8 cellular contexts compared by ENCODE assay signal in the genomic region with DNA sequence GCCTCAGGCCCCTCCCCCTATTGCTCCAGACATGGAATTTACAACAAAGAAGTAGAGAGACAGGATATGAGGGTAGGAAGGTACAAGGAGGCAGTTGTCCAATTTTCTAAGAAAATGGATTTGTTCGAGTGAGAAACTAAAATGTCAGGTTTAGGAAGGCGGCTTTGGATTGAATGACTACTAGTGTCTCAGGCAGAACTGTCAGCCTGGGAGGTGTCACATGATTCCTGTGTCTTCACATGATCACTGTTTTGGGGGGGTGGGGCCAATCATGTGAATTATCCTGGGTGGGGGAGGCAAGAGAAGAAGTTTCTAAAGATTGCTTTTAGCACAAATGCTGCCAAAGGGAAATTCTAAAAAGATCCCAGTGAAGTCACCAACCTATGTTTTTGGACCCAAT. TPM values are rescaled to one million over a fixed set of nuclear protein-coding genes. Genes with fewer than 3 reads are reported as not detected.
DNase-seq lines count a peak whose midpoint lies in the region; ATAC-seq and TF ChIP-seq lines count a peak whose summit lies in the region.

No MANE protein-coding gene starts in this region.

- no peak for TF ChIP-seq CTCF in WTC11 (IDR thresholded peaks at IDR 0.05)

- no peak for DNase-seq in WTC11 (ENCODE audit: low spot score)
- DNase-seq in head of caudate nucleus = peak in 27 of 42 donors; percentile 23 to 85 (median 70)
- DNase-seq in stimulated activated naive B cell treated with anti-CD40 and anti-IgM and Interleukin-4, amounts not matched to agents 10 μg/mL and 1 μg/mL and 100 μg/mL, for 72 hours = no peak
- no peak for DNase-seq in NCI-H2171 (lab: John Stamatoyannopoulos, UW)
- no peak for DNase-seq in stimulated activated CD4-positive, alpha-beta T cell treated with anti-CD3 and anti-CD28 coated beads, Interleukin-15, amount 100 ng/mL, for 24 hours

- no peak overlapping the region for H3K27ac Mint-ChIP-seq in WTC11
- peak overlapping the region; percentile 97 for H3K27ac Mint-ChIP-seq in stimulated activated naive B cell treated with anti-CD40 and anti-IgM and Interleukin-4, amounts not matched to agents 10 μg/mL and 1 μg/mL and 100 μg/mL, for 72 hours

- ATAC-seq in GM21717 (IDR thresholded peaks at IDR 0.05; ENCODE audit: unreplicated experiment) = peak; percentile 13
- ATAC-seq in WTC11 = no peak
- ATAC-seq in stimulated activated naive B cell treated with anti-CD40 and anti-IgM and Interleukin-4, amounts not matched to agents 10 μg/mL and 1 μg/mL and 100 μg/mL, for 72 hours (replicated peaks) = peak; percentile 33 to 41
- no peak for ATAC-seq in GM18868 (IDR thresholded peaks at IDR 0.05; ENCODE audit: unreplicated experiment)
- ATAC-seq in HG02973 (IDR thresholded peaks at IDR 0.05; ENCODE audit: unreplicated experiment) = no peak

- intact Hi-C loops in head of caudate nucleus (cut with DNase I) = no loop called here

- H3K36me3 Mint-ChIP-seq in WTC11 = no peaks in the 10 kb centered on the region
- peaks cover 47 to 68% of the 10 kb centered on the region in 2 donors for H3K36me3 Mint-ChIP-seq in stimulated activated naive B cell treated with anti-CD40 and anti-IgM and Interleukin-4, amounts not matched to agents 10 μg/mL and 1 μg/mL and 100 μg/mL, for 72 hours

- peaks cover 56% of the 10 kb centered on the region for H3K4me1 Mint-ChIP-seq in WTC11
- H3K4me1 Mint-ChIP-seq in stimulated activated naive B cell treated with anti-CD40 and anti-IgM and Interleukin-4, amounts not matched to agents 10 μg/mL and 1 μg/mL and 100 μg/mL, for 72 hours = peaks cover 54 to 80% of the 10 kb centered on the region in 2 donors

- CTCF ChIA-PET in WTC11 (lab: Charles Lee) = no interaction called here

- no peaks in the 10 kb centered on the region for H3K9me3 Mint-ChIP-seq in WTC11
- H3K9me3 Mint-ChIP-seq in stimulated activated naive B cell treated with anti-CD40 and anti-IgM and Interleukin-4, amounts not matched to agents 10 μg/mL and 1 μg/mL and 100 μg/mL, for 72 hours = no peaks in the 10 kb centered on the region

- peaks cover 45% of the 10 kb centered on the region for H3K27me3 Mint-ChIP-seq in WTC11 (ENCODE audit: low read depth)
- H3K27me3 Mint-ChIP-seq in stimulated activated naive B cell treated with anti-CD40 and anti-IgM and Interleukin-4, amounts not matched to agents 10 μg/mL and 1 μg/mL and 100 μg/mL, for 72 hours = peaks cover 0 to 6% of the 10 kb centered on the region in 2 donors

- no peak overlapping the region for H3K4me3 Mint-ChIP-seq in WTC11
- H3K4me3 Mint-ChIP-seq in stimulated activated naive B cell treated with anti-CD40 and anti-IgM and Interleukin-4, amounts not matched to agents 10 μg/mL and 1 μg/mL and 100 μg/mL, for 72 hours = peak overlapping the region; percentile 90 to 95

- POLR2A ChIA-PET in WTC11 (lab: Charles Lee) = no interaction called here

TF ChIP-seq in WTC11, 78 proteins besides CTCF, POLR2A, EP300 and RAD21 (continues in another document):
- TF ChIP-seq, protein P1, sequence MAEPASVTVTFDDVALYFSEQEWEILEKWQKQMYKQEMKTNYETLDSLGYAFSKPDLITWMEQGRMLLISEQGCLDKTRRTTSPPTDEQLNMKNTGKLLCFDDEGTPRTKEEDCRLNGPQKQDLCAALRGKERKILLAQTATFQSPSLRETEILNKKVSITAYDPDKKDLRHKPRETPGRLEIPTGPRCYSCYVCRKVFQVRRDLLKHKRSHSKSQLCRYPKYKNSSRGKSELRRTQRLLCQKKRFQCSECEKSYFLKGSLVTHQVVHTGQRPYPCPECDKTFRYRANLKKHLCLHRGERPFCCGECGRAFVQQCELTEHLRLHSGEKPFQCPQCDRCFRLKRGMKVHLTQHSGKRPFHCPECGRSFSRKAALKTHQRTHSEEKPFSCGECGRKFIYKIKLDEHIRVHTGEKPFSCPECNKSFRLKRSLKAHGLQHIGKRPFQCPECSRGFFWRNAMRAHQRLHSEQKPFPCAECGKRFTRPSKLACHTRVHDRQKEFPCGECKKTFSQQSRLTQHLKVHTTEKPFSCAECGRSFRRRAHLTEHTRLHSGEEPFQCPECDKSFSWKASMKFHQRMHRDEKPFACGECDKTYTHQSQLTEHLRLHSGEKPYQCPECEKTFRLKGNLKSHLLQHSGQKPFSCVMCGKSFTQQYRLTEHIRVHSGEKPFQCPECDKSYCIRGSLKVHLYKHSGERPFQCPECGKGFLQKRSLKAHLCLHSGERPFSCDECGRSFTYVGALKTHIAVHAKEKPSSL (CRISPR knock-in tag; conservative IDR thresholded peaks at IDR 0.05) = no peak
- TF ChIP-seq GTF2I (CRISPR knock-in tag; conservative IDR thresholded peaks at IDR 0.05) = no peak
- no peak for TF ChIP-seq FOXP4 (CRISPR knock-in tag; IDR thresholded peaks at IDR 0.05)
- TF ChIP-seq NR3C1 (CRISPR knock-in tag; conservative IDR thresholded peaks at IDR 0.05; ENCODE audit: low read depth) = no peak
- peak; percentile 77 for TF ChIP-seq USF2 (CRISPR knock-in tag; IDR thresholded peaks at IDR 0.05)
- no peak for TF ChIP-seq NR2C2 (CRISPR knock-in tag; IDR thresholded peaks at IDR 0.05)
- TF ChIP-seq E2F5 (CRISPR knock-in tag; IDR thresholded peaks at IDR 0.05) = no peak
- TF ChIP-seq, protein P2, sequence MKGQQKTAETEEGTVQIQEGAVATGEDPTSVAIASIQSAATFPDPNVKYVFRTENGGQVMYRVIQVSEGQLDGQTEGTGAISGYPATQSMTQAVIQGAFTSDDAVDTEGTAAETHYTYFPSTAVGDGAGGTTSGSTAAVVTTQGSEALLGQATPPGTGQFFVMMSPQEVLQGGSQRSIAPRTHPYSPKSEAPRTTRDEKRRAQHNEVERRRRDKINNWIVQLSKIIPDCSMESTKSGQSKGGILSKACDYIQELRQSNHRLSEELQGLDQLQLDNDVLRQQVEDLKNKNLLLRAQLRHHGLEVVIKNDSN (CRISPR knock-in tag; IDR thresholded peaks at IDR 0.05) = peak; percentile 64; the same call in 1 of the 2 replicates
- TF ChIP-seq, protein P3, sequence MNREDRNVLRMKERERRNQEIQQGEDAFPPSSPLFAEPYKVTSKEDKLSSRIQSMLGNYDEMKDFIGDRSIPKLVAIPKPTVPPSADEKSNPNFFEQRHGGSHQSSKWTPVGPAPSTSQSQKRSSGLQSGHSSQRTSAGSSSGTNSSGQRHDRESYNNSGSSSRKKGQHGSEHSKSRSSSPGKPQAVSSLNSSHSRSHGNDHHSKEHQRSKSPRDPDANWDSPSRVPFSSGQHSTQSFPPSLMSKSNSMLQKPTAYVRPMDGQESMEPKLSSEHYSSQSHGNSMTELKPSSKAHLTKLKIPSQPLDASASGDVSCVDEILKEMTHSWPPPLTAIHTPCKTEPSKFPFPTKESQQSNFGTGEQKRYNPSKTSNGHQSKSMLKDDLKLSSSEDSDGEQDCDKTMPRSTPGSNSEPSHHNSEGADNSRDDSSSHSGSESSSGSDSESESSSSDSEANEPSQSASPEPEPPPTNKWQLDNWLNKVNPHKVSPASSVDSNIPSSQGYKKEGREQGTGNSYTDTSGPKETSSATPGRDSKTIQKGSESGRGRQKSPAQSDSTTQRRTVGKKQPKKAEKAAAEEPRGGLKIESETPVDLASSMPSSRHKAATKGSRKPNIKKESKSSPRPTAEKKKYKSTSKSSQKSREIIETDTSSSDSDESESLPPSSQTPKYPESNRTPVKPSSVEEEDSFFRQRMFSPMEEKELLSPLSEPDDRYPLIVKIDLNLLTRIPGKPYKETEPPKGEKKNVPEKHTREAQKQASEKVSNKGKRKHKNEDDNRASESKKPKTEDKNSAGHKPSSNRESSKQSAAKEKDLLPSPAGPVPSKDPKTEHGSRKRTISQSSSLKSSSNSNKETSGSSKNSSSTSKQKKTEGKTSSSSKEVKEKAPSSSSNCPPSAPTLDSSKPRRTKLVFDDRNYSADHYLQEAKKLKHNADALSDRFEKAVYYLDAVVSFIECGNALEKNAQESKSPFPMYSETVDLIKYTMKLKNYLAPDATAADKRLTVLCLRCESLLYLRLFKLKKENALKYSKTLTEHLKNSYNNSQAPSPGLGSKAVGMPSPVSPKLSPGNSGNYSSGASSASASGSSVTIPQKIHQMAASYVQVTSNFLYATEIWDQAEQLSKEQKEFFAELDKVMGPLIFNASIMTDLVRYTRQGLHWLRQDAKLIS (CRISPR knock-in tag; IDR thresholded peaks at IDR 0.05; ENCODE audit: borderline replicate concordance) = no peak
- TF ChIP-seq ZNF219 (CRISPR knock-in tag; IDR thresholded peaks at IDR 0.05; ENCODE audit: borderline replicate concordance) = no peak
- TF ChIP-seq ZNF232 (CRISPR knock-in tag; IDR thresholded peaks at IDR 0.05) = no peak
- no peak for TF ChIP-seq KAT7 (CRISPR knock-in tag; IDR thresholded peaks at IDR 0.05; ENCODE audit: borderline replicate concordance)

RNA-seq across cellular contexts. Expression of gene SIRPA, which starts 2.3 kb away (rescaled TPM):
- 5.9 to 8.9 TPM (median 6.7 TPM) in 3 replicates for total RNA-seq in WTC11 (2021)

Comparison
In these comparisons a context has a peak if more than half of its experiments do, and no peak if none do; other contexts are left out.
1. ATAC-seq: peak in GM21717 (single experiment) and stimulated activated naive B cell treated with anti-CD40 and anti-IgM and Interleukin-4, amounts not matched to agents 10 μg/mL and 1 μg/mL and 100 μg/mL, for 72 hours (2 of 2); none in WTC11 (single experiment), GM18868 (single experiment) and HG02973 (single experiment).
2. DNase-seq: peak in head of caudate nucleus (27 of 42); none in WTC11 (single experiment), stimulated activated naive B cell treated with anti-CD40 and anti-IgM and Interleukin-4, amounts not matched to agents 10 μg/mL and 1 μg/mL and 100 μg/mL, for 72 hours (single experiment), NCI-H2171 (single experiment) and stimulated activated CD4-positive, alpha-beta T cell treated with anti-CD3 and anti-CD28 coated beads, Interleukin-15, amount 100 ng/mL, for 24 hours (single experiment).